In the genomic region with DNA sequence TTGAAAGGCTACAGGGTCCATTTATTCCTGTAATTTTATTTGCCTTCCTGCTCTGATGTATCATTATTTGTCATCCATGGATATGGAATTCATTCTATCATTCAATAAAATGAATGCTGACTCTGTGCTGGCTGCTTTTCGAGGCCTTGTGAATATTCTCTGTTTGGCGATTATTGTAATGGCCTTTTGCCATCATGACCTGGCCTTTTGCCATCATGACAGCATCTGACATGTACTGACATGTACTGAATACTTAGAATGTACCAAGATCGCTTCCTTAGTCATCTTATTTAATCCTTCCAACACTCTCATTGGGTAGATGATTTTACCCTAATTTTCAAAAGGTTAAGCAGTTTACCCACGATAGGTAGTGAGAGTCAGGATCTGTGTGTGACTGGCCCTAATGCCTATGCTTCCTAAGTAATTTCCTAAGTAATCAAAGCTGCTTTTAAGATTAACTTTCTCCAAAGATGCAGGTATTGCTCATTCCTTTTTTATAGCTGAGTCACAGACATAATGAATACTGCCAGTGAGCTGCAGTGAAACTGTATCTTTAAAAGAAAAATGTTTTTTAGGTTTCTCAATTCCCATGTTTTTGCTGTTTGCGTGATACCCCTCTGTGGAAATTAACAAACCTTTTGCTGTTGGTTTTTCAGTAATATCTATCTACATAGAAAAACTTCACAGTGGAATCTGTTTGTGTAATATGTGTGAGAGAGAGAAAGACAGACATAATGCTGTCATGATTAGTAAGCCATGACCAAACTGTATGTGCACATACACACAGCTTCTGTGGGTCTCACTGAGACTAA, we compare ENCODE assay signal across 9 cellular contexts.
DNase-seq lines count a peak whose midpoint lies in the region; ATAC-seq, FAIRE-seq and TF ChIP-seq lines count a peak whose summit lies in the region.
"Had no signal": no experiment of that assay in that cellular context is flagged by ENCODE, and none has a peak within 500 bp of the region (broad histone marks: within the 10 kb centered on the region; RNA-seq: fewer than 3 reads in every experiment).

No MANE protein-coding gene starts in this region.

- no peaks in the 10 kb centered on the region for H3K9me1 ChIP-seq in endothelial cell of umbilical vein (replicated peaks; ENCODE audit: control insufficient read depth, extremely low read depth, insufficient read depth, low read length)

- intact Hi-C loops in endothelial cell of umbilical vein (cut with micrococcal nuclease): no loop called here

- no peak for TF ChIP-seq POLR2A in endothelial cell of umbilical vein (IDR thresholded peaks at IDR 0.05; ENCODE audit: low read depth, low read length)

- no peak for FAIRE-seq in endothelial cell of umbilical vein (lab: Jason Lieb, UNC)

- DNase-seq in NCI-H460 (ENCODE audit: extremely low read depth, low read depth) (peak; percentile 68), endothelial cell of umbilical vein (ENCODE audit: low read depth, low spot score) (peak; percentile 17), skeletal muscle cell (ENCODE audit: low read depth) (peak; percentile 61), SHP77 (lab: John Stamatoyannopoulos, UW) (no peak)
- DNase-seq: NCI-H2029 had no signal

- CTCF ChIA-PET in endothelial cell of umbilical vein (lab: Charles Lee): no interaction called here

- no peak for TF ChIP-seq CTCF in endothelial cell of umbilical vein (IDR thresholded peaks at IDR 0.05; ENCODE audit: extremely low read depth in 1 of 2, insufficient read depth in 1 of 2, low read depth in 1 of 2, low read length in 2 of 2)

- H3K27ac ChIP-seq in endothelial cell of umbilical vein (ENCODE audit: insufficient read depth, low read depth, low read length): no peak overlapping the region

- H3K27me3 ChIP-seq in endothelial cell of umbilical vein (ENCODE audit: control insufficient read depth in 2 of 2, insufficient read depth in 2 of 2, low read length in 2 of 2): no peaks in the 10 kb centered on the region

- dilution Hi-C loops in endothelial cell of umbilical vein (cut with MboI; ENCODE audit: extremely low pct_ligation_motif_present, low sequenced_read_pairs): no loop called here

- ATAC-seq in GM18498 (IDR thresholded peaks at IDR 0.05; ENCODE audit: unreplicated experiment) (peak; percentile 34), GM18517 (IDR thresholded peaks at IDR 0.05; ENCODE audit: unreplicated experiment) (no peak), GM19395 (IDR thresholded peaks at IDR 0.05; ENCODE audit: unreplicated experiment) (no peak), GM21723 (IDR thresholded peaks at IDR 0.05; ENCODE audit: unreplicated experiment) (no peak)

- no peak overlapping the region for H3K9ac ChIP-seq in endothelial cell of umbilical vein (replicated peaks; ENCODE audit: extremely low read depth, insufficient read depth, low read length)

- no peak overlapping the region for H3K4me2 ChIP-seq in endothelial cell of umbilical vein (ENCODE audit: insufficient read depth, low read length)

- BruUV-seq in endothelial cell of umbilical vein (replicated peaks; lab: Mats Ljungman, UMichigan): no TSS peak

- H2AFZ ChIP-seq in endothelial cell of umbilical vein (ENCODE audit: low read depth, low read length): no peak overlapping the region

- no peaks in the 10 kb centered on the region for H3K9me3 ChIP-seq in endothelial cell of umbilical vein (replicated peaks; ENCODE audit: control insufficient read depth, insufficient read depth, low read length)

- H4K20me1 ChIP-seq in endothelial cell of umbilical vein (replicated peaks; ENCODE audit: control insufficient read depth, extremely low read depth, insufficient read depth, low read length): no peaks in the 10 kb centered on the region

- H3K36me3 ChIP-seq in endothelial cell of umbilical vein (ENCODE audit: control insufficient read depth in 2 of 2, extremely low read depth in 1 of 2, insufficient read depth in 2 of 2, low read length in 2 of 2): no peaks in the 10 kb centered on the region

- no peak overlapping the region for H3K4me3 ChIP-seq in endothelial cell of umbilical vein (replicated peaks in 1 of 3; ENCODE audit: insufficient read depth in 1 of 3, low read depth in 1 of 3, low read length in 3 of 3)
- H3K4me3 ChIP-seq in skeletal muscle cell (ENCODE audit: low read depth, low read length): no peak overlapping the region

- POLR2A ChIA-PET in endothelial cell of umbilical vein (lab: Charles Lee): no interaction called here

- peaks cover 3% of the 10 kb centered on the region for H3K4me1 ChIP-seq in endothelial cell of umbilical vein (ENCODE audit: control insufficient read depth, extremely low read depth, insufficient read depth, low read length)

- H3K79me2 ChIP-seq in endothelial cell of umbilical vein (ENCODE audit: control insufficient read depth, insufficient read depth, low read length): no peaks in the 10 kb centered on the region

TF ChIP-seq in endothelial cell of umbilical vein, 7 proteins besides CTCF, POLR2A, EP300 and RAD21:
- TF ChIP-seq GATA2 (IDR thresholded peaks at IDR 0.05; ENCODE audit: insufficient read depth, insufficient read length, low read depth, low read length): no peak

Comparison
In these comparisons a context has a peak if more than half of its experiments do, and no peak if none do; other contexts are left out.
1. DNase-seq: peak in NCI-H460 (single experiment), endothelial cell of umbilical vein (single experiment) and skeletal muscle cell (single experiment); none in SHP77 (0 of 2).